ENCODE assay signal across 8 cellular contexts in the genomic region with DNA sequence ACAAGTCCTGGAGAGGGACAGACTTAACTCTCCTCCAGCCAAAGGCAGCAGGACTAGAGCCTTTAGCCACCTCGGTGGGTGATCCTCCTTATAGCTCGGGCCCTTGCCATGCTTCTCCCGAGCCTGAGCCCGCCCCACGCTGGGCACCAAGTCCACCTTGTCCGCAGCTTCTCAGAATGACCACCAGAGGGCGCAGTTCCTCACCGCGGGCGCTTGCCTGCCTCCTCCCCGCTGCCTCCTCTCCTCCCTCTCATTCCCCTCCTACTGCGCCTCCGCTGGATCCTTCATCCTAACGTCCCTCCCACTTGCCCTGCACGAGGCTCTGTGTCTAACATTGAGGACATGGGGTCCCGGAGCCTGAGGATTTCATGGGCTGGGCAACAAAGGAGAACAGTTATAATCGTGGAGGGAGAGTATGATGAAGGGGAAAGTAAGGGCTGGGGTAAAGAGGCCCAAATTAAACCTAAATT. TPM values are rescaled to one million over a fixed set of nuclear protein-coding genes. Genes with fewer than 3 reads are reported as not detected.
DNase-seq lines count a peak whose midpoint lies in the region; ATAC-seq and TF ChIP-seq lines count a peak whose summit lies in the region.

No MANE protein-coding gene starts in this region.

- H3K4me1 ChIP-seq in heart right ventricle (peaks cover 0 to 8% (median 4%) of the 10 kb centered on the region in 9 donors), rectal smooth muscle tissue (ENCODE audit: control insufficient read depth, insufficient read depth, low read length) (peaks cover 4% of the 10 kb centered on the region), aorta (ENCODE audit: control insufficient read depth in 1 of 2, insufficient read depth in 2 of 2, low read length in 2 of 2) (no peaks in the 10 kb centered on the region)

- H4K20me1 ChIP-seq in SU-DHL-6 (ENCODE audit: low read depth, low read length), result no peaks in the 10 kb centered on the region

- no peak overlapping the region for H3K4me2 ChIP-seq in SU-DHL-6 (ENCODE audit: low read depth, low read length, poor library complexity, severe bottlenecking)

- peaks cover 5% of the 10 kb centered on the region for H3K27me3 Mint-ChIP-seq in activated naive CD8-positive, alpha-beta T cell treated with anti-CD3 and anti-CD28 coated beads, Interleukin-2, amount 50 U/mL, for 24 hours

- H3K9me3 Mint-ChIP-seq in activated naive CD8-positive, alpha-beta T cell treated with anti-CD3 and anti-CD28 coated beads, Interleukin-2, amount 50 U/mL, for 24 hours, result no peaks in the 10 kb centered on the region

- no peak overlapping the region for H3K27ac Mint-ChIP-seq in activated naive CD8-positive, alpha-beta T cell treated with anti-CD3 and anti-CD28 coated beads, Interleukin-2, amount 50 U/mL, for 24 hours

- no peaks in the 10 kb centered on the region for H3K9me3 ChIP-seq in SU-DHL-6 (ENCODE audit: insufficient read depth, low read length)
- H3K9me3 ChIP-seq in heart right ventricle, result peaks cover 0 to 7% (median 0%) of the 10 kb centered on the region in 11 donors
- no peaks in the 10 kb centered on the region for H3K9me3 ChIP-seq in aorta (ENCODE audit: control insufficient read depth, low read length)

- H3F3A ChIP-seq in SU-DHL-6 (ENCODE audit: insufficient read depth), result no peaks in the 10 kb centered on the region

- intact Hi-C loops in heart right ventricle (cut with DNase I), result loop anchor here in 6 of 10 donors (1.0 to 10.0 kb wide), 6 partner anchors 61 to 161 kb away; a partner anchor contains a TSS
- intact Hi-C loops in aorta (cut with DNase I), result loop anchor here in 1 of 2 donors (10.0 kb wide), 1 partner anchor 159 kb away; no protein-coding TSS in a partner anchor

- H3K9ac ChIP-seq in SU-DHL-6 (ENCODE audit: low read length) (no peak overlapping the region), rectal smooth muscle tissue (ENCODE audit: low read length) (no peak overlapping the region)

- DNase-seq in SIG-M5 treated with dmso at 0.1 percent for 504 hours (lab: John Stamatoyannopoulos, UW; ENCODE audit: unreplicated experiment) (peak; percentile 75), SIG-M5 (lab: John Stamatoyannopoulos, UW) (no peak), NCI-H1092 (lab: John Stamatoyannopoulos, UW) (peak; percentile 82), heart right ventricle (peak; percentile 66 to 80), aorta (peak; percentile 77 to 91)
- DNase-seq in activated naive CD8-positive, alpha-beta T cell treated with anti-CD3 and anti-CD28 coated beads, Interleukin-2, amount 50 U/mL, for 24 hours, result peak; percentile 72

- H3K27ac ChIP-seq in SU-DHL-6 (ENCODE audit: low read depth, low read length) (no peak overlapping the region), heart right ventricle (no peak overlapping the region), rectal smooth muscle tissue (ENCODE audit: low read depth, low read length) (no peak overlapping the region), aorta (ENCODE audit: low read depth in 1 of 2, low read length in 2 of 2) (no peak overlapping the region)

- H3K27me3 ChIP-seq in SU-DHL-6 (ENCODE audit: low read length) (no peaks in the 10 kb centered on the region), heart right ventricle (no peaks in the 10 kb centered on the region), rectal smooth muscle tissue (ENCODE audit: control insufficient read depth, insufficient read depth, low read length) (no peaks in the 10 kb centered on the region), aorta (ENCODE audit: control insufficient read depth in 1 of 2, insufficient read depth in 2 of 2, low read length in 1 of 2) (no peaks in the 10 kb centered on the region)

- H3K9me2 ChIP-seq in SU-DHL-6 (replicated peaks; ENCODE audit: insufficient read depth, low read length), result no peaks in the 10 kb centered on the region

- peaks cover 2% of the 10 kb centered on the region for H3K4me1 Mint-ChIP-seq in activated naive CD8-positive, alpha-beta T cell treated with anti-CD3 and anti-CD28 coated beads, Interleukin-2, amount 50 U/mL, for 24 hours

- H3K4me3 ChIP-seq in SU-DHL-6 (ENCODE audit: insufficient read depth, low read length, poor library complexity, severe bottlenecking) (no peak overlapping the region), heart right ventricle (peak overlapping the region in 1 of 10 donors; percentile 14), rectal smooth muscle tissue (ENCODE audit: low read length) (peak overlapping the region; percentile 16), aorta (ENCODE audit: low read length in 2 of 2) (no peak overlapping the region)

- TF ChIP-seq CTCF in SU-DHL-6 (IDR thresholded peaks at IDR 0.05; ENCODE audit: insufficient read depth, low read length, poor library complexity, severe bottlenecking) (peak; percentile 69), heart right ventricle (IDR thresholded peaks at IDR 0.05) (peak in 8 of 9 donors; percentile 93 to 98 (median 95))

- ATAC-seq in activated naive CD8-positive, alpha-beta T cell treated with anti-CD3 and anti-CD28 coated beads, Interleukin-2, amount 50 U/mL, for 24 hours, result peak; percentile 85
- ATAC-seq in heart right ventricle (peak; percentile 82 to 97 (median 94)), aorta (ENCODE audit: low FRiP score) (peak; percentile 92)

- H3K36me3 ChIP-seq in SU-DHL-6 (ENCODE audit: low read length) (no peaks in the 10 kb centered on the region), heart right ventricle (no peaks in the 10 kb centered on the region), rectal smooth muscle tissue (ENCODE audit: control insufficient read depth, insufficient read depth, low read length) (no peaks in the 10 kb centered on the region), aorta (ENCODE audit: control insufficient read depth in 1 of 2, insufficient read depth in 2 of 2, low read length in 1 of 2) (no peaks in the 10 kb centered on the region)

- peak overlapping the region; percentile 30 for H2AFZ ChIP-seq in SU-DHL-6 (ENCODE audit: low read depth, low read length, severe bottlenecking)

- WGBS in heart right ventricle, 2 donors, result 4 to 5% methylated on average over 17 of the region's 17 CpGs
- 2% methylated on average over 16 to 17 of the region's 17 CpGs for WGBS in aorta, 2 donors

- no peaks in the 10 kb centered on the region for H3K36me3 Mint-ChIP-seq in activated naive CD8-positive, alpha-beta T cell treated with anti-CD3 and anti-CD28 coated beads, Interleukin-2, amount 50 U/mL, for 24 hours (ENCODE audit: low read depth)

- H3K4me3 Mint-ChIP-seq in activated naive CD8-positive, alpha-beta T cell treated with anti-CD3 and anti-CD28 coated beads, Interleukin-2, amount 50 U/mL, for 24 hours, result no peak overlapping the region

- H3K79me2 ChIP-seq in SU-DHL-6 (ENCODE audit: insufficient read depth, low read length), result no peaks in the 10 kb centered on the region

RNA-seq across cellular contexts. Expression of a gene that starts 11.3 kb away (rescaled TPM):
- total RNA-seq in heart right ventricle (under 1 TPM in 4 of 10 donors, not detected in 6; 0.13 to 0.35 (median 0.20) TPM), aorta (not detected)
- polyA plus RNA-seq in heart right ventricle (not detected), aorta (10 to 100 TPM in 1 of 2 donors, under 1 TPM in 1; 0.15 to 13.4 TPM)

RNA-seq across cellular contexts. Expression of a gene that starts 37.5 kb away (rescaled TPM):
- total RNA-seq in heart right ventricle, result 1 to 10 TPM; 1.9 to 9.1 (median 6.1) TPM
- 1 to 10 TPM; 1.2 to 1.7 TPM for polyA plus RNA-seq in heart right ventricle
- total RNA-seq in aorta, result 10 to 100 TPM in 1 of 2 donors, 1 to 10 TPM in 1; 8.8 to 13.8 TPM
- 10 to 100 TPM in 1 of 2 donors, 1 to 10 TPM in 1; 6.4 to 16.7 TPM for polyA plus RNA-seq in aorta
